Comparison of ENCODE assay signal across 8 cellular contexts in the genomic region with DNA sequence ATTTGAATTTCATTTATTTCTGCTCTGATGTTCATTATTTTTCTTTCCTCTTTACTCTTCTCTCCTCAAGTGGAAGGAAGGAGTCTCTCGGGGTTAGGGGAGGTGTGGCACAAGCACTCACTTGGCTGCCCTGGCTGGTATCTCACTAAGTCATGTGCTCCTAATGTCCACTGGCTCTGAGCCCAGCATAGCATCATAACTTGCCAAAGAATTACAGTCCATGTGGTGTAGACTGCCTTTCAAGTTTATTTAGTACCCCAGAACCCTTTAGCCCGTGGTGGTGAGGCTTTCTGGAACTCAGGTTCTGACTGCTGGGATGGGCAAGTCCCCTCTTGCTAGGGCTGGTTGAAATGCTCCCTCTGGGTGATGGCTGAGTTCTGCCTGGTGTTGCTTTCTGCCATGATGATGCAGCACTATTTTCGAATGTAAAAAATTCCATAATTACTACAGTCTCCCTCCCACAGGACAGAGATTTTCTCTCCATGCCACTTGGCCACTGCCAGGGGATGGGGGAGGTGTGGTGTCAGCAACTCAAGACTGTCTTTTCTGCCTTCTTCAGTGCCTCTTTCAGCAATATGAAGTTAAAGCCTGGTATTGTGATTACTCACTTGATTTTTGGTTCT. TPM values are rescaled to one million over a fixed set of nuclear protein-coding genes. Genes with fewer than 3 reads are reported as not detected.
A peak's percentile ranks its signal among the peaks of the same experiment; 100 is the strongest.
DNase-seq lines count a peak whose midpoint lies in the region; ATAC-seq and TF ChIP-seq lines count a peak whose summit lies in the region.
"Had no signal": no experiment of that assay in that cellular context is flagged by ENCODE, and none has a peak within 500 bp of the region (broad histone marks: within the 10 kb centered on the region; RNA-seq: fewer than 3 reads in every experiment).

No MANE protein-coding gene starts in this region.

- H3K9me3 ChIP-seq in GM23248 (ENCODE audit: low read depth) (peaks cover 10% of the 10 kb centered on the region), subcutaneous abdominal adipose tissue (ENCODE audit: control insufficient read depth in 5 of 5, low read length in 5 of 5) (peaks cover 14 to 21% (median 18%) of the 10 kb centered on the region in 5 donors)

- H3K27ac ChIP-seq in GM23248 (peak overlapping the region; percentile 51), subcutaneous abdominal adipose tissue (ENCODE audit: low read depth, low read length) (peak overlapping the region; percentile 79)

- ATAC-seq in SK-N-SH treated with all-trans-retinoic acid at 6 μM for 48 hours = peak; percentile 72

- H3K79me2 ChIP-seq in GM23248 (ENCODE audit: insufficient read depth) = no peaks in the 10 kb centered on the region

- H3K4me1 ChIP-seq in GM23248 (ENCODE audit: insufficient read depth) (peaks cover 19% of the 10 kb centered on the region), subcutaneous abdominal adipose tissue (ENCODE audit: control insufficient read depth in 5 of 5, insufficient read depth in 5 of 5, low read length in 5 of 5) (peaks cover 0 to 8% (median 4%) of the 10 kb centered on the region in 5 donors)

- H3K4me3 ChIP-seq in GM23248 (no peak overlapping the region), subcutaneous abdominal adipose tissue (ENCODE audit: low read depth in 1 of 5, low read length in 5 of 5) (peak overlapping the region in 1 of 5 donors; percentile 44)

- H2AFZ ChIP-seq in GM23248 = peak overlapping the region; percentile 16; the same call in 1 of the 2 replicates

- peak; percentile 66 for DNase-seq in GM23248
- peak; percentile 48 for DNase-seq in glomerular visceral epithelial cell (ENCODE audit: extremely low spot score)
- no peak for DNase-seq in ecto neural progenitor cell (ENCODE audit: low spot score)
- DNase-seq in amygdala (lab: John Stamatoyannopoulos, UW) = no peak
- DNase-seq in SIG-M5 (lab: John Stamatoyannopoulos, UW) = no peak
- DNase-seq: H7 had no signal

- peak overlapping the region; percentile 35 for H3K4me2 ChIP-seq in GM23248 (ENCODE audit: unreplicated experiment)

- no peaks in the 10 kb centered on the region for H3K27me3 ChIP-seq in GM23248 (replicated peaks; ENCODE audit: insufficient read depth)
- no peaks in the 10 kb centered on the region for H3K27me3 ChIP-seq in subcutaneous abdominal adipose tissue (ENCODE audit: control insufficient read depth in 5 of 5, insufficient read depth in 4 of 5, low read length in 5 of 5)

- no peaks in the 10 kb centered on the region for H4K20me1 ChIP-seq in GM23248 (ENCODE audit: insufficient read depth)

- WGBS in GM23248 (ENCODE audit: low coverage in 1 of 2, low lambda C conversion rate in 2 of 2, missing lambda C conversion rate in 2 of 2), 2 experiments = 32 to 34% methylated on average over 2 to 3 of the region's 3 CpGs

- no peaks in the 10 kb centered on the region for H3K9me2 ChIP-seq in GM23248 (ENCODE audit: insufficient read depth)

- peaks cover 40% of the 10 kb centered on the region for H3K36me3 ChIP-seq in GM23248 (ENCODE audit: low read depth)
- peaks cover 8 to 39% (median 14%) of the 10 kb centered on the region in 5 donors for H3K36me3 ChIP-seq in subcutaneous abdominal adipose tissue (ENCODE audit: control insufficient read depth in 5 of 5, insufficient read depth in 5 of 5, low read length in 5 of 5)

- H3F3A ChIP-seq in GM23248 (ENCODE audit: insufficient read depth) = no peaks in the 10 kb centered on the region

- H3K9ac ChIP-seq in GM23248 = no peak overlapping the region
- H3K9ac ChIP-seq in subcutaneous abdominal adipose tissue (ENCODE audit: low read length in 5 of 5) = peak overlapping the region in 2 of 5 donors; percentile 21 to 43

- in situ Hi-C loops in GM23248 (cut with MboI) = no loop called here

TF ChIP-seq in SK-N-SH treated with all-trans-retinoic acid at 6 μM for 48 hours, 23 proteins besides CTCF, POLR2A, EP300 and RAD21:
- TF ChIP-seq BACH2 (CRISPR knock-in tag; IDR thresholded peaks at IDR 0.05; ENCODE audit: borderline replicate concordance) = no peak
- TF ChIP-seq, protein P1, sequence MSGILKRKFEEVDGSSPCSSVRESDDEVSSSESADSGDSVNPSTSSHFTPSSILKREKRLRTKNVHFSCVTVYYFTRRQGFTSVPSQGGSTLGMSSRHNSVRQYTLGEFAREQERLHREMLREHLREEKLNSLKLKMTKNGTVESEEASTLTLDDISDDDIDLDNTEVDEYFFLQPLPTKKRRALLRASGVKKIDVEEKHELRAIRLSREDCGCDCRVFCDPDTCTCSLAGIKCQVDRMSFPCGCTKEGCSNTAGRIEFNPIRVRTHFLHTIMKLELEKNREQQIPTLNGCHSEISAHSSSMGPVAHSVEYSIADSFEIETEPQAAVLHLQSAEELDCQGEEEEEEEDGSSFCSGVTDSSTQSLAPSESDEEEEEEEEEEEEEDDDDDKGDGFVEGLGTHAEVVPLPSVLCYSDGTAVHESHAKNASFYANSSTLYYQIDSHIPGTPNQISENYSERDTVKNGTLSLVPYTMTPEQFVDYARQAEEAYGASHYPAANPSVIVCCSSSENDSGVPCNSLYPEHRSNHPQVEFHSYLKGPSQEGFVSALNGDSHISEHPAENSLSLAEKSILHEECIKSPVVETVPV (CRISPR knock-in tag; IDR thresholded peaks at IDR 0.05) = no peak
- TF ChIP-seq ZNF8 (CRISPR knock-in tag; IDR thresholded peaks at IDR 0.05) = no peak
- TF ChIP-seq GLIS3 (CRISPR knock-in tag; IDR thresholded peaks at IDR 0.05) = no peak
- no peak for TF ChIP-seq ZFP30 (CRISPR knock-in tag; IDR thresholded peaks at IDR 0.05)
- no peak for TF ChIP-seq PPARA (CRISPR knock-in tag; IDR thresholded peaks at IDR 0.05; ENCODE audit: borderline replicate concordance)
- TF ChIP-seq CREB5 (CRISPR knock-in tag; IDR thresholded peaks at IDR 0.05; ENCODE audit: low read depth) = no peak
- no peak for TF ChIP-seq TCF4 (CRISPR knock-in tag; IDR thresholded peaks at IDR 0.05; ENCODE audit: borderline replicate concordance)
- no peak for TF ChIP-seq ISL1 (CRISPR knock-in tag; IDR thresholded peaks at IDR 0.05)
- no peak for TF ChIP-seq OSR1 (CRISPR knock-in tag; IDR thresholded peaks at IDR 0.05)

RNA-seq across cellular contexts. Expression of gene SPAG16, which starts 22.2 kb away (rescaled TPM):
- 25.4 and 28.9 TPM in 2 replicates for total RNA-seq in GM23248 (2014; rRNA removed; shearing (Covaris generic))
- polyA plus RNA-seq in GM23248 (2016; fragmentation: Nextera tagmentation; extraction: Ambion mirVana) = 27.7 and 30.7 TPM in 2 replicates

Comparison
In these comparisons a context has a peak if more than half of its experiments do, and no peak if none do; other contexts are left out.
1. DNase-seq: peak in GM23248 (single experiment) and glomerular visceral epithelial cell (single experiment); none in ecto neural progenitor cell (single experiment), amygdala (0 of 56) and SIG-M5 (single experiment).